In genomic region chr3:30492581-30493192, GRCh38 we compare ENCODE assay signal across 1 cellular context.
A peak's percentile ranks its signal among the peaks of the same experiment; 100 is the strongest.
TF ChIP-seq lines count a peak whose summit lies in the region.

No MANE protein-coding gene starts in this region.

TF ChIP-seq in HepG2, 621 proteins besides CTCF, POLR2A, EP300 and RAD21 (continued from another document and continues in another):
- TF ChIP-seq HMGXB3 (CRISPR knock-in tag; IDR thresholded peaks at IDR 0.05; ENCODE audit: borderline replicate concordance) (no peak), ZSCAN9 (CRISPR knock-in tag; IDR thresholded peaks at IDR 0.05; ENCODE audit: borderline replicate concordance) (no peak; the same call in 1 of the 2 replicates), ZNF850 (CRISPR knock-in tag; conservative IDR thresholded peaks at IDR 0.05) (no peak), ZHX2 (IDR thresholded peaks at IDR 0.05; ENCODE audit: low read depth) (no peak), ZHX2 (CRISPR knock-in tag; IDR thresholded peaks at IDR 0.05; ENCODE audit: borderline replicate concordance) (no peak; the same call in 1 of the 2 replicates), SKI (IDR thresholded peaks at IDR 0.05; ENCODE audit: partially characterized antibody) (peak; percentile 85), ESRRA (CRISPR knock-in tag; IDR thresholded peaks at IDR 0.05; ENCODE audit: low read depth) (peak; percentile 38; the same call in 1 of the 2 replicates), ISL2 (CRISPR knock-in tag; IDR thresholded peaks at IDR 0.05) (peak; percentile 80), ZFP90 (CRISPR knock-in tag; IDR thresholded peaks at IDR 0.05; ENCODE audit: borderline replicate concordance) (no peak; the same call in 1 of the 2 replicates), ZNF317 (CRISPR knock-in tag; IDR thresholded peaks at IDR 0.05) (no peak), FOSL1 (CRISPR knock-in tag; IDR thresholded peaks at IDR 0.05; ENCODE audit: borderline replicate concordance) (peak; percentile 60; the same call in 1 of the 2 replicates), SIN3B (IDR thresholded peaks at IDR 0.05; ENCODE audit: low read length) (no peak), MTA1 (CRISPR knock-in tag; IDR thresholded peaks at IDR 0.05; ENCODE audit: borderline replicate concordance) (no peak), ZBED4 (CRISPR knock-in tag; IDR thresholded peaks at IDR 0.05; ENCODE audit: borderline replicate concordance) (no peak), ZNF747 (CRISPR knock-in tag; IDR thresholded peaks at IDR 0.05; ENCODE audit: borderline replicate concordance) (no peak), AHDC1 (CRISPR knock-in tag; IDR thresholded peaks at IDR 0.05; ENCODE audit: borderline replicate concordance) (peak; percentile 71), KLF12 (CRISPR knock-in tag; IDR thresholded peaks at IDR 0.05; ENCODE audit: borderline replicate concordance) (no peak), U2AF1 (optimal IDR thresholded peaks at IDR 0.05; ENCODE audit: low read depth, low read length) (no peak), ZNF674 (CRISPR knock-in tag; IDR thresholded peaks at IDR 0.05; ENCODE audit: low read depth) (no peak), TRIM24 (CRISPR knock-in tag; IDR thresholded peaks at IDR 0.05) (no peak), ZFP37 (CRISPR knock-in tag; IDR thresholded peaks at IDR 0.05; ENCODE audit: borderline replicate concordance) (no peak), ZNF33B (CRISPR knock-in tag; IDR thresholded peaks at IDR 0.05) (no peak), NCOA2 (CRISPR knock-in tag; IDR thresholded peaks at IDR 0.05) (peak; percentile 91), CEBPB (IDR thresholded peaks at IDR 0.05; ENCODE audit: borderline replicate concordance, low read depth, low read length) (peak; percentile 93), ZNF543 (CRISPR knock-in tag; IDR thresholded peaks at IDR 0.05) (no peak), ZNF326 (CRISPR knock-in tag; IDR thresholded peaks at IDR 0.05; ENCODE audit: borderline replicate concordance) (no peak), ZNF431 (CRISPR knock-in tag; IDR thresholded peaks at IDR 0.05; ENCODE audit: borderline replicate concordance, low read depth) (no peak)
- TF ChIP-seq, protein P1, sequence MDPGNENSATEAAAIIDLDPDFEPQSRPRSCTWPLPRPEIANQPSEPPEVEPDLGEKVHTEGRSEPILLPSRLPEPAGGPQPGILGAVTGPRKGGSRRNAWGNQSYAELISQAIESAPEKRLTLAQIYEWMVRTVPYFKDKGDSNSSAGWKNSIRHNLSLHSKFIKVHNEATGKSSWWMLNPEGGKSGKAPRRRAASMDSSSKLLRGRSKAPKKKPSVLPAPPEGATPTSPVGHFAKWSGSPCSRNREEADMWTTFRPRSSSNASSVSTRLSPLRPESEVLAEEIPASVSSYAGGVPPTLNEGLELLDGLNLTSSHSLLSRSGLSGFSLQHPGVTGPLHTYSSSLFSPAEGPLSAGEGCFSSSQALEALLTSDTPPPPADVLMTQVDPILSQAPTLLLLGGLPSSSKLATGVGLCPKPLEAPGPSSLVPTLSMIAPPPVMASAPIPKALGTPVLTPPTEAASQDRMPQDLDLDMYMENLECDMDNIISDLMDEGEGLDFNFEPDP (CRISPR knock-in tag; conservative IDR thresholded peaks at IDR 0.05): no peak
- TF ChIP-seq, protein P2, sequence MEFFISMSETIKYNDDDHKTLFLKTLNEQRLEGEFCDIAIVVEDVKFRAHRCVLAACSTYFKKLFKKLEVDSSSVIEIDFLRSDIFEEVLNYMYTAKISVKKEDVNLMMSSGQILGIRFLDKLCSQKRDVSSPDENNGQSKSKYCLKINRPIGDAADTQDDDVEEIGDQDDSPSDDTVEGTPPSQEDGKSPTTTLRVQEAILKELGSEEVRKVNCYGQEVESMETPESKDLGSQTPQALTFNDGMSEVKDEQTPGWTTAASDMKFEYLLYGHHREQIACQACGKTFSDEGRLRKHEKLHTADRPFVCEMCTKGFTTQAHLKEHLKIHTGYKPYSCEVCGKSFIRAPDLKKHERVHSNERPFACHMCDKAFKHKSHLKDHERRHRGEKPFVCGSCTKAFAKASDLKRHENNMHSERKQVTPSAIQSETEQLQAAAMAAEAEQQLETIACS (CRISPR knock-in tag; IDR thresholded peaks at IDR 0.05): no peak
- TF ChIP-seq, protein P3, sequence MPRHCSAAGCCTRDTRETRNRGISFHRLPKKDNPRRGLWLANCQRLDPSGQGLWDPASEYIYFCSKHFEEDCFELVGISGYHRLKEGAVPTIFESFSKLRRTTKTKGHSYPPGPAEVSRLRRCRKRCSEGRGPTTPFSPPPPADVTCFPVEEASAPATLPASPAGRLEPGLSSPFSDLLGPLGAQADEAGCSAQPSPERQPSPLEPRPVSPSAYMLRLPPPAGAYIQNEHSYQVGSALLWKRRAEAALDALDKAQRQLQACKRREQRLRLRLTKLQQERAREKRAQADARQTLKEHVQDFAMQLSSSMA (CRISPR knock-in tag; IDR thresholded peaks at IDR 0.05): no peak
- TF ChIP-seq, protein P4, sequence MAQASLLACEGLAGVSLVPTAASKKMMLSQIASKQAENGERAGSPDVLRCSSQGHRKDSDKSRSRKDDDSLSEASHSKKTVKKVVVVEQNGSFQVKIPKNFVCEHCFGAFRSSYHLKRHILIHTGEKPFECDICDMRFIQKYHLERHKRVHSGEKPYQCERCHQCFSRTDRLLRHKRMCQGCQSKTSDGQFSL (CRISPR knock-in tag; IDR thresholded peaks at IDR 0.05): no peak
